Comparison of ENCODE assay signal across 8 cellular contexts in the genomic region with DNA sequence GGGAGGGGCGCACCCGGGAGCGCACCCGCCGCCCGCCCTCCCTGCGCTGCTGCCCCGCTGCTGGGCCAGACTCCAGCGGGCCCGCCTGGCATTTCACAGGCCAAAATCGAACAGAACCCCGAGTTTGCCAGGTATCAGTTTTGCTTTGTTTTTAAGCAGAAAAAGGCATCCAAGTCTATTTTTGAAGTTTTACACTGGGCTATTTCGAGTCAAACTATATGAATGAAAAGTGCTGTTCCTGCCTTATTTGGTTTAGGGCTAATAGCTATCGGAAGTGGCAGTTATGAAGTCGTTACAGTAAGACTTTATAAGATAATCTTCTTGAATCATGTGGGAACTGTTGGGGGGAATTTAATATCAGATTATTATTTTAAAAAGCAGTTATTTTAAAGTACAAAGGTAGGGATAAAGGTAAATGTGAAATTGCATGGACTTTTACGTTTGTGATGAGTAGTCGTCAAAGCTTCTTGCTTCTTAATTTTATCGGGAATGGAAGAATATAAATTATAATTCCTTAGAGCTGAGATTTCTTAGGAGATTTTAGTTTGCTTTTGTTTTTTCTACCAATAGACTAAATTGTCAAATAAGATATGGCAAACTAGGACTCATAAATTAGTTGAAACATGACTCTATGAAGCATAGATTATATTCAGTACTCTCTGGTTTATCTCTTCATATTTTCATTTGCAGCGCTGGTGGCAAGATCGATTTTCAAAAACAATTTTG. TPM values are rescaled to one million over a fixed set of nuclear protein-coding genes. Genes with fewer than 3 reads are reported as not detected.
A peak's percentile ranks its signal among the peaks of the same experiment; 100 is the strongest.
DNase-seq lines count a peak whose midpoint lies in the region; ATAC-seq and TF ChIP-seq lines count a peak whose summit lies in the region.

No MANE protein-coding gene starts in this region.

- peak; percentile 26 for ATAC-seq in HG03354 (IDR thresholded peaks at IDR 0.05; ENCODE audit: poor library complexity, severe bottlenecking, unreplicated experiment)

- peaks cover 13% of the 10 kb centered on the region for H3K27me3 ChIP-seq in CD8-positive, alpha-beta memory T cell (ENCODE audit: insufficient read depth, low read length, poor library complexity, severe bottlenecking)
- H3K27me3 ChIP-seq in breast epithelium, result no peaks in the 10 kb centered on the region

- peaks cover 5 to 14% (median 9%) of the 10 kb centered on the region in 3 donors for H3K4me1 Mint-ChIP-seq in CD8-positive, alpha-beta memory T cell
- peaks cover 16% of the 10 kb centered on the region for H3K4me1 Mint-ChIP-seq in mesothelial cell of epicardium

- no peaks in the 10 kb centered on the region for H3K36me3 ChIP-seq in CD8-positive, alpha-beta memory T cell (ENCODE audit: insufficient read depth, low read length)
- H3K36me3 ChIP-seq in breast epithelium, result no peaks in the 10 kb centered on the region

- H3K4me1 ChIP-seq in CD8-positive, alpha-beta memory T cell (ENCODE audit: insufficient read depth, low read length), result no peaks in the 10 kb centered on the region
- no peaks in the 10 kb centered on the region for H3K4me1 ChIP-seq in breast epithelium

- DNase-seq in CD8-positive, alpha-beta memory T cell, result no peak
- DNase-seq in breast epithelium (ENCODE audit: low spot score in 2 of 2), result no peak
- no peak for DNase-seq in mesothelial cell of epicardium (ENCODE audit: low spot score in 2 of 2, unreplicated experiment in 2 of 2)
- DNase-seq in NCI-H2171 (lab: John Stamatoyannopoulos, UW), result no peak
- no peak for DNase-seq in kidney tubule cell (ENCODE audit: low spot score)
- DNase-seq in SIG-M5 (lab: John Stamatoyannopoulos, UW), result no peak
- no peak for DNase-seq in NCI-H69 (lab: John Stamatoyannopoulos, UW)

- TF ChIP-seq POLR2A in breast epithelium (IDR thresholded peaks at IDR 0.05), result no peak

- no peaks in the 10 kb centered on the region for H3K36me3 Mint-ChIP-seq in CD8-positive, alpha-beta memory T cell
- no peaks in the 10 kb centered on the region for H3K36me3 Mint-ChIP-seq in mesothelial cell of epicardium

- CTCF ChIA-PET in CD8-positive, alpha-beta memory T cell (lab: Charles Lee), result no interaction called here

- POLR2A ChIA-PET in CD8-positive, alpha-beta memory T cell (lab: Charles Lee), result no interaction called here

- H3K27ac ChIP-seq in CD8-positive, alpha-beta memory T cell (ENCODE audit: low read depth, low read length), result no peak overlapping the region
- H3K27ac ChIP-seq in breast epithelium, result peak overlapping the region; percentile 88 to 97

- intact Hi-C loops in breast epithelium (cut with DNase I; ENCODE audit: low total_unique reads), result no loop called here

- H3K9me3 Mint-ChIP-seq in CD8-positive, alpha-beta memory T cell, result no peaks in the 10 kb centered on the region
- H3K9me3 Mint-ChIP-seq in mesothelial cell of epicardium, result no peaks in the 10 kb centered on the region

- H3K27ac Mint-ChIP-seq in CD8-positive, alpha-beta memory T cell, result no peak overlapping the region
- H3K27ac Mint-ChIP-seq in mesothelial cell of epicardium, result peak overlapping the region; percentile 13

- peak overlapping the region; percentile 47 for H3K4me3 ChIP-seq in CD8-positive, alpha-beta memory T cell (ENCODE audit: low read length)
- peak overlapping the region; percentile 82 to 98 (median 91) for H3K4me3 ChIP-seq in breast epithelium

- peak overlapping the region; percentile 30 to 76 (median 58) for H3K4me3 Mint-ChIP-seq in CD8-positive, alpha-beta memory T cell
- peak overlapping the region; percentile 70 for H3K4me3 Mint-ChIP-seq in mesothelial cell of epicardium

- no peaks in the 10 kb centered on the region for H3K9me3 ChIP-seq in CD8-positive, alpha-beta memory T cell (ENCODE audit: low read length)
- no peaks in the 10 kb centered on the region for H3K9me3 ChIP-seq in breast epithelium

- peaks cover 30 to 67% of the 10 kb centered on the region in 2 donors for H3K27me3 Mint-ChIP-seq in CD8-positive, alpha-beta memory T cell
- no peaks in the 10 kb centered on the region for H3K27me3 Mint-ChIP-seq in mesothelial cell of epicardium (ENCODE audit: low read depth)

- TF ChIP-seq CTCF in breast epithelium (IDR thresholded peaks at IDR 0.05) (no peak), mesothelial cell of epicardium (IDR thresholded peaks at IDR 0.05; ENCODE audit: unreplicated experiment) (no peak)

RNA-seq across cellular contexts. Expression of a gene that starts 1.1 kb away (rescaled TPM):
- not detected for total RNA-seq in CD8-positive, alpha-beta memory T cell
- not detected for polyA plus RNA-seq in CD8-positive, alpha-beta memory T cell
- total RNA-seq in breast epithelium, result 10 to 100 TPM; 35.0 to 59.8 (median 51.8) TPM
- total RNA-seq in mesothelial cell of epicardium, result 19.9 to 20.4 TPM (median 19.9 TPM) in 3 replicates

Comparison
In these comparisons a context has a peak if more than half of its experiments do, and no peak if none do; other contexts are left out.
1. RNA of a gene that starts 1.1 kb away (total RNA-seq): 35.0 to 59.8 TPM in breast epithelium and 19.9 to 20.4 TPM in mesothelial cell of epicardium; not detected in CD8-positive, alpha-beta memory T cell; every median in the first group is over 10 times any median in the second.